20 cellular contexts compared by ENCODE assay signal in genomic region chr2:190668892-190669291, GRCh38. TPM values are rescaled to one million over a fixed set of nuclear protein-coding genes. Genes with fewer than 3 reads are reported as not detected.
DNase-seq lines count a peak whose midpoint lies in the region; ATAC-seq, FAIRE-seq and TF ChIP-seq lines count a peak whose summit lies in the region.
"Had no signal": no experiment of that assay in that cellular context is flagged by ENCODE, and none has a peak within 500 bp of the region (broad histone marks: within the 10 kb centered on the region; RNA-seq: fewer than 3 reads in every experiment).

No MANE protein-coding gene starts in this region.

- POLR2A ChIA-PET in GM12878 (lab: Charles Lee): no interaction called here

- H3K9ac ChIP-seq in GM12878 (ENCODE audit: control insufficient read depth, insufficient read depth, low read length): no peak overlapping the region
- H3K9ac ChIP-seq: neural progenitor cell had no signal

- SMC1A ChIA-PET in GM12878 (lab: Charles Lee; ENCODE audit: uncharacterized antibody, unreplicated experiment): interaction anchor here (1.6 to 1.7 kb wide), 2 partner anchors 13 to 16 kb away, joined by 7 to 9 read pairs; no protein-coding TSS in a partner anchor

- no peak overlapping the region for H2AFZ ChIP-seq in GM12878 (ENCODE audit: control insufficient read depth, low read depth, low read length)
- H2AFZ ChIP-seq: neural progenitor cell had no signal

- H3K9me3 ChIP-seq in GM12878 (replicated peaks; ENCODE audit: control insufficient read depth, insufficient read depth, low read length): peaks cover 8% of the 10 kb centered on the region; the same call in 2 of the 3 replicates
- H3K9me3 ChIP-seq: lower lobe of right lung, stomach, tibial artery had no signal

- DNase-seq in GM12892 (ENCODE audit: insufficient read length) (no peak), HTR-8/SVneo (ENCODE audit: insufficient read length, low spot score) (no peak), GM12878 (ENCODE audit: low read depth, low spot score) (no peak), pons (ENCODE audit: low spot score) (peak; percentile 69), GOT3 (lab: John Stamatoyannopoulos, UW) (no peak)
- DNase-seq: KBM-7, kidney, lower lobe of right lung, NCI-H146, NCI-H2171, NCI-H524, RPMI8226, stomach, tibial artery had no signal

- ATAC-seq in GM12878: peak; percentile 44
- no peak for ATAC-seq in GM21515 (IDR thresholded peaks at IDR 0.05; ENCODE audit: unreplicated experiment)
- ATAC-seq in GM18907 (IDR thresholded peaks at IDR 0.05; ENCODE audit: unreplicated experiment): no peak
- ATAC-seq: lower lobe of right lung, sciatic nerve, WTC11 had no signal

- TF ChIP-seq CTCF in GM12878 (IDR thresholded peaks at IDR 0.05 in 2 of 3, conservative IDR thresholded peaks at IDR 0.05 in 1 of 3; ENCODE audit: control insufficient read depth in 2 of 3, extremely low read depth in 1 of 3, insufficient read depth in 1 of 3, low read depth in 3 of 3, low read length in 3 of 3): no peak

- CTCF ChIA-PET in GM12878 (lab: Yijun Ruan, JAX): no interaction called here

- peaks cover 0 to 22% of the 10 kb centered on the region in 2 experiments; a peak in 2 of 4 replicates for H3K36me3 ChIP-seq in GM12878 (ENCODE audit: control insufficient read depth in 2 of 2, insufficient read depth in 2 of 2, low read length in 1 of 2)

- FAIRE-seq in GM12892 (lab: Jason Lieb, UNC): peak; percentile 85
- peak; percentile 20 for FAIRE-seq in HTR-8/SVneo (lab: Jason Lieb, UNC)
- no peak for FAIRE-seq in GM12878 (lab: Jason Lieb, UNC)

- H3K4me1 ChIP-seq in GM12878 (ENCODE audit: control insufficient read depth, insufficient read depth, low read length): peaks cover 25% of the 10 kb centered on the region
- H3K4me1 ChIP-seq: neural progenitor cell had no signal

- no peak overlapping the region for H3K27ac ChIP-seq in GM12878 (ENCODE audit: control insufficient read depth, insufficient read depth)
- H3K27ac ChIP-seq: cardiac muscle cell, lower lobe of right lung, neural progenitor cell, stomach, tibial artery had no signal

- TF ChIP-seq POLR2A in GM12892 (IDR thresholded peaks at IDR 0.05; ENCODE audit: low read depth, low read length) (no peak), GM12878 (IDR thresholded peaks at IDR 0.05; ENCODE audit: low read depth, low read length) (no peak)

- peak overlapping the region; percentile 36; the same call in 1 of the 2 replicates for H3K4me2 ChIP-seq in GM12878 (ENCODE audit: control insufficient read depth, insufficient read depth)
- H3K4me2 ChIP-seq: neural progenitor cell had no signal

- in situ Hi-C loops in GM12878 (cut with MboI): no loop called here

- intact Hi-C loops in GM12878 (cut with micrococcal nuclease; ENCODE audit: unreplicated experiment): no loop called here

- no peak for TF ChIP-seq RAD21 in GM12878 (IDR thresholded peaks at IDR 0.05; ENCODE audit: insufficient read depth, low read depth, low read length)

- no peaks in the 10 kb centered on the region for H4K20me1 ChIP-seq in GM12878 (ENCODE audit: control insufficient read depth, insufficient read depth)

- RAD21 ChIA-PET in GM12878 (lab: Charles Lee; ENCODE audit: unreplicated experiment): interaction anchor here (1.8 to 1.9 kb wide), 2 partner anchors 9 kb away, joined by 5 to 8 read pairs; no protein-coding TSS in a partner anchor

- peaks cover 30% of the 10 kb centered on the region for H3K79me2 ChIP-seq in GM12878 (ENCODE audit: control insufficient read depth, insufficient read depth, low read length)

- no peak for TF ChIP-seq EP300 in GM12878 (IDR thresholded peaks at IDR 0.05; ENCODE audit: borderline replicate concordance in 1 of 2, control insufficient read depth in 1 of 2, low read depth in 2 of 2, low read length in 2 of 2)

- no peak overlapping the region for H3K4me3 ChIP-seq in GM12878
- H3K4me3 ChIP-seq: cardiac muscle cell, lower lobe of right lung, neural progenitor cell, stomach, tibial artery had no signal

- H3K27me3 ChIP-seq in GM12878 (replicated peaks in 1 of 2; ENCODE audit: control insufficient read depth in 2 of 2, insufficient read depth in 2 of 2, low read length in 1 of 2): no peaks in the 10 kb centered on the region
- H3K27me3 ChIP-seq: cardiac muscle cell, neural progenitor cell, stomach, tibial artery had no signal

- no TSS peak for BruUV-seq in GM12878 (replicated peaks; lab: Mats Ljungman, UMichigan)

TF ChIP-seq in GM12878, 131 proteins besides CTCF, POLR2A, EP300 and RAD21:
- TF ChIP-seq PKNOX1 (IDR thresholded peaks at IDR 0.05): peak; percentile 80
- TF ChIP-seq HDGF (IDR thresholded peaks at IDR 0.05): no peak
- TF ChIP-seq CHD1 (IDR thresholded peaks at IDR 0.05; ENCODE audit: low read depth, low read length): no peak
- TF ChIP-seq HDAC6 (IDR thresholded peaks at IDR 0.05; ENCODE audit: unreplicated experiment): no peak
TF ChIP-seq in GM12878: peak in this region for 1.

RNA-seq across cellular contexts. Expression of gene NAB1, which starts 20.0 kb away (rescaled TPM):
- 24.8 TPM for polyA plus RNA-seq in GM12892 (2012; ENCODE audit: missing spikeins)
- 61.0 and 61.9 TPM in 2 replicates for total RNA-seq in GM12878 (2013; cell fraction: nucleolus; rRNA removed)
- total RNA-seq in GM12878 (2014; rRNA removed) (24.5 and 28.9 TPM in 2 replicates), GM12878 (2014; rRNA removed; fragmentation: Illumina TruSeq; extraction: Trizol) (32.6 and 34.7 TPM in 2 replicates), GM12878 (2021) (30.5 and 33.2 TPM in 2 replicates)
- 14.6 TPM for polyA plus RNA-seq in GM12878 (2011; ENCODE audit: low read depth)
- polyA plus RNA-seq in GM12878 (2011; rRNA removed) (39.6 and 61.5 TPM in 2 replicates), GM12878 (2014; fragmentation: Illumina TruSeq; extraction: Trizol) (28.1 and 37.0 TPM in 2 replicates), GM12878 (2014; fragmentation: Nextera tagmentation; extraction: Ambion mirVana) (1 to 10 TPM; 4.5 to 4.9 TPM), GM12878 (2014; rRNA removed) (18.5 and 21.5 TPM in 2 replicates), GM12878 (2016; fragmentation: Nextera tagmentation; extraction: Ambion mirVana) (10 to 100 TPM; 10.3 to 11.1 TPM)
- 16.9 TPM in 2 replicates for polyA plus RNA-seq in GM12878 (2011; cell fraction: cytosol; rRNA removed)
- polyA plus RNA-seq in GM12878 (2011; cell fraction: nucleus; rRNA removed): 67.0 and 70.5 TPM in 2 replicates
- polyA plus RNA-seq in GM12878 (2012): 18.3 and 20.1 TPM in 2 replicates
- polyA minus RNA-seq in GM12878 (2011; rRNA and poly(A)+ RNA removed): 41.6 and 46.1 TPM in 2 replicates
- 20.8 and 27.7 TPM in 2 replicates for polyA minus RNA-seq in GM12878 (2011; cell fraction: cytosol; rRNA and poly(A)+ RNA removed)
- 23.0 and 28.8 TPM in 2 replicates for polyA minus RNA-seq in GM12878 (2011; cell fraction: nucleus; rRNA and poly(A)+ RNA removed)
